In genomic region chr14:53663709-53664108, GRCh38 we compare ENCODE assay signal across 1 cellular context.
TF ChIP-seq lines count a peak whose summit lies in the region.

No MANE protein-coding gene starts in this region.

TF ChIP-seq in HepG2, 621 proteins besides CTCF, POLR2A, EP300 and RAD21 (continued from another document):
- TF ChIP-seq BCLAF1 (IDR thresholded peaks at IDR 0.05) = no peak
- TF ChIP-seq NR2F6 (IDR thresholded peaks at IDR 0.05) = no peak
- peak; percentile 20; the same call in 1 of the 2 replicates for TF ChIP-seq NR2F6 (CRISPR knock-in tag; IDR thresholded peaks at IDR 0.05)
- TF ChIP-seq XRCC5 (optimal IDR thresholded peaks at IDR 0.05; ENCODE audit: low read length) = peak; percentile 52
- TF ChIP-seq KDM5A (IDR thresholded peaks at IDR 0.05; ENCODE audit: borderline replicate concordance, low read length) = no peak
- TF ChIP-seq TCF12 (IDR thresholded peaks at IDR 0.05) = no peak
- no peak for TF ChIP-seq TCF12 (CRISPR knock-in tag; IDR thresholded peaks at IDR 0.05)
